In the genomic region with DNA sequence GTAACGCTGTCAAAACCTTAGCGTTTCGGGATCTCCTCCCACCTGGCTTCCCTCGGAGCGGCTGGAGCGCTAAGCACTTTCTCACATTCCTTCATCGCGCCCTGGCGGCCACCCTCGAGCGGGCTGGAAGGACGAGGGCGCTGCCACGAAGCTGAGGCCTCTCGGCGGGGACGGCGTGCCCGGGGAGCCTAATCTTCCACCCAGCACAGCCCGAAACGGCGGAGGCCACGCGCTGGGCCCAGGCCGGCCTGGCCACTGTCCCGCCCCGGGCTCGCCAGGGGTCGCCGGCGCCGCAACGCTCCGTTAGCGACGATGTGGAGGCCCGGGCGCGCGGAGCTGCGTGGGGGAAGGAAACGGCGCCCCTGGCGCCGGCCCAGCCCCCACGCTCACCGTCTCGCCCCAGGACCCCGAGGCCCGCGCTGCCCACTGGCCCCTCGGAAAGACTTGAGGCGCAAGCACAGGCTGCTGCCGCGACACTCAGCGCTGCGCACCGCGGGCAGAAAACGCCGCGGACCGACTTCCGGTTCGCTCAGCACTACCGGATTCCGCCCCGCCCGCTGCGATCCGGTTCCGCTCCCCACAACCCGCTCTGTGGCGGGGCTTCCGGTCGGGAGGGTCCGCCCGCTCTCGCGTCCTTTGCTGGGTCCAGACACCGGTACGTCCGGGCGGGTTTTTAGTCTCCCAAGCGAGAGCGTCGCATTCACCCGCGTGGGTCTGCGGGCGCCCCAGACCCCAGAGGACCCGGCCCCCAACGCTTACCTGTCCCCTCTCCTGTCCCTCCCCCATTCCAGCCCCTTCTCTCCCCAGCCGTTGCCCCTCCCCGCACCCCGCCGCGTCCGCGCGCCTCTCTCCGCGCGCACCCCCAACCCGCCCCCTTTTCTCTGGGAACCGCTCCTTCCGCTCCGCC, we compare ENCODE assay signal across 8 cellular contexts. TPM values are rescaled to one million over a fixed set of nuclear protein-coding genes. Genes with fewer than 3 reads are reported as not detected.
DNase-seq lines count a peak whose midpoint lies in the region; ATAC-seq and TF ChIP-seq lines count a peak whose summit lies in the region.

A gene with protein sequence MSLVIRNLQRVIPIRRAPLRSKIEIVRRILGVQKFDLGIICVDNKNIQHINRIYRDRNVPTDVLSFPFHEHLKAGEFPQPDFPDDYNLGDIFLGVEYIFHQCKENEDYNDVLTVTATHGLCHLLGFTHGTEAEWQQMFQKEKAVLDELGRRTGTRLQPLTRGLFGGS (plus strand): TSS at position 582 of the 907 bp plus-strand sequence. CDS start 572 bp downstream, outside the sequence.

- H3K27me3 ChIP-seq in BE2C (no peaks in the 10 kb centered on the region), layer of hippocampus (ENCODE audit: control insufficient read depth, insufficient read depth, low read length) (no peaks in the 10 kb centered on the region)

- peaks cover 28% of the 10 kb centered on the region for H3K36me3 ChIP-seq in BE2C

- DNase-seq in BE2C (peak; percentile 94), NCI-H510A (lab: John Stamatoyannopoulos, UW) (peak; percentile 89), choroid plexus epithelial cell (ENCODE audit: low read depth) (peak; percentile 95)
- peak; percentile 80 to 83 for DNase-seq in activated CD4-positive, alpha-beta T cell treated with anti-CD3 and anti-CD28 coated beads for 4 hours
- DNase-seq in stimulated activated CD4-positive, alpha-beta T cell treated with anti-CD3 and anti-CD28 coated beads, Interleukin-1b, Interleukin-23, amount 100 ng/mL, for 24 hours (ENCODE audit: low read depth in 4 of 4, low spot score in 1 of 4) = peak; percentile 63 to 84 (median 75)

- peak; percentile 89 for TF ChIP-seq POLR2A in GM19193 (IDR thresholded peaks at IDR 0.05; ENCODE audit: extremely low read depth, insufficient read depth, insufficient read length)

- peak within 1 kb of the TSS; percentile 97 for H3K27ac ChIP-seq in layer of hippocampus (ENCODE audit: low read depth, low read length)

- peak within 1 kb of the TSS; percentile 83 for H3K4me3 ChIP-seq in BE2C (ENCODE audit: low read depth, low read length)
- peak within 1 kb of the TSS; percentile 80 for H3K4me3 ChIP-seq in choroid plexus epithelial cell (ENCODE audit: low read depth, low read length)

- H3K4me1 ChIP-seq in BE2C = peaks cover 8% of the 10 kb centered on the region

- peak; percentile 86 for ATAC-seq in HG03432 (IDR thresholded peaks at IDR 0.05; ENCODE audit: unreplicated experiment)

- no peaks in the 10 kb centered on the region for H3K9me3 ChIP-seq in BE2C

- peak; percentile 29; the same call in 1 of the 2 replicates for TF ChIP-seq CTCF in BE2C (IDR thresholded peaks at IDR 0.05; ENCODE audit: low read depth, low read length)
- peak; percentile 59 for TF ChIP-seq CTCF in choroid plexus epithelial cell (conservative IDR thresholded peaks at IDR 0.05; ENCODE audit: low read depth, low read length)

RNA-seq across cellular contexts. Expression of the gene that starts here (rescaled TPM):
- 8.3 TPM for polyA plus RNA-seq in BE2C (2012; ENCODE audit: insufficient read depth, insufficient read length, low read depth)

Comparison
In these comparisons a context has a peak if more than half of its experiments do, and no peak if none do; other contexts are left out.
1. Peak in every context shown above with its lines: DNase-seq, ATAC-seq, H3K4me3 ChIP-seq and H3K27ac ChIP-seq.